2 cellular contexts compared by ENCODE assay signal in the genomic region with DNA sequence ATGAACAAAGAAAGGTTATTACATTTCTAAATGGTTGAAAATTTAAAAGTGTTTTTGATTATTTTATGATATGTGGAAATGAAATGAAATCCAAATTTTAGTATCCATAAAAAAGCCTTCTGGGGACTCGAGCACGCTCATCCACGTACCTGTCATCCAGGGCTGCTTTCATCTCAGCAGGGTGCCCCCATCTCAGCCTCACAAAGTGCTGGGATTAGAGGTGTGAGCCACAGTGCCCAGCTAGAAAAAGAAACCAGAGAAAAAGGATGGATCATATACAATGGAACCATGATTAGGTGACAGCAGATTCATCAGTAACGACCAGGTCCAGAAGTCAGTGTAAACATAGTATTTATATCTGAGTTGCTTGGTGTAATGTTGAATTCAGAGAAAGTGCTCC.
TF ChIP-seq lines count a peak whose summit lies in the region.

No MANE protein-coding gene starts in this region.

TF ChIP-seq in liver, 16 proteins besides CTCF, POLR2A, EP300 and RAD21 (continued from another document):
- TF ChIP-seq, protein P1, sequence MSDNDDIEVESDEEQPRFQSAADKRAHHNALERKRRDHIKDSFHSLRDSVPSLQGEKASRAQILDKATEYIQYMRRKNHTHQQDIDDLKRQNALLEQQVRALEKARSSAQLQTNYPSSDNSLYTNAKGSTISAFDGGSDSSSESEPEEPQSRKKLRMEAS (IDR thresholded peaks at IDR 0.05), result no peak
- TF ChIP-seq YY1 (IDR thresholded peaks at IDR 0.05) (no peak), FOXA1 (IDR thresholded peaks at IDR 0.05) (no peak), SP1 (IDR thresholded peaks at IDR 0.05) (no peak), FOXA2 (IDR thresholded peaks at IDR 0.05) (no peak), EGR1 (IDR thresholded peaks at IDR 0.05; ENCODE audit: low read depth in 2 of 2) (no peak)

TF ChIP-seq in HepG2, 621 proteins besides CTCF, POLR2A, EP300 and RAD21 (continued from another document):
- TF ChIP-seq, protein P2, sequence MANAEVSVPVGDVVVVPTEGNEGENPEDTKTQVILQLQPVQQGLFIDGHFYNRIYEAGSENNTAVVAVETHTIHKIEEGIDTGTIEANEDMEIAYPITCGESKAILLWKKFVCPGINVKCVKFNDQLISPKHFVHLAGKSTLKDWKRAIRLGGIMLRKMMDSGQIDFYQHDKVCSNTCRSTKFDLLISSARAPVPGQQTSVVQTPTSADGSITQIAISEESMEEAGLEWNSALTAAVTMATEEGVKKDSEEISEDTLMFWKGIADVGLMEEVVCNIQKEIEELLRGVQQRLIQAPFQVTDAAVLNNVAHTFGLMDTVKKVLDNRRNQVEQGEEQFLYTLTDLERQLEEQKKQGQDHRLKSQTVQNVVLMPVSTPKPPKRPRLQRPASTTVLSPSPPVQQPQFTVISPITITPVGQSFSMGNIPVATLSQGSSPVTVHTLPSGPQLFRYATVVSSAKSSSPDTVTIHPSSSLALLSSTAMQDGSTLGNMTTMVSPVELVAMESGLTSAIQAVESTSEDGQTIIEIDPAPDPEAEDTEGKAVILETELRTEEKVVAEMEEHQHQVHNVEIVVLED (CRISPR knock-in tag; IDR thresholded peaks at IDR 0.05; ENCODE audit: borderline replicate concordance), result no peak
- TF ChIP-seq ZNF138 (CRISPR knock-in tag; IDR thresholded peaks at IDR 0.05; ENCODE audit: low read depth) (no peak), ZFP41 (CRISPR knock-in tag; IDR thresholded peaks at IDR 0.05; ENCODE audit: borderline replicate concordance) (no peak), NR2F2 (IDR thresholded peaks at IDR 0.05; ENCODE audit: borderline replicate concordance, low read depth) (no peak)
TF ChIP-seq in HepG2: peak in this region for 0.
